Comparison of ENCODE assay signal across 20 cellular contexts in genomic region chr22:35531202-35531601, GRCh38. TPM values are rescaled to one million over a fixed set of nuclear protein-coding genes. Genes with fewer than 3 reads are reported as not detected.
"Had no signal": no experiment of that assay in that cellular context is flagged by ENCODE, and none has a peak within 500 bp of the region (broad histone marks: within the 10 kb centered on the region; RNA-seq: fewer than 3 reads in every experiment).

No MANE protein-coding gene starts in this region.

- H3K27ac ChIP-seq: coronary artery, esophagus muscularis mucosa, foreskin keratinocyte, gastroesophageal sphincter, left lung, lower lobe of right lung had no signal

- DNase-seq: dermis blood vessel endothelial cell; dorsolateral prefrontal cortex; effector CD4-positive, alpha-beta T cell; effector memory CD4-positive, alpha-beta T cell; foreskin keratinocyte; hippocampal formation; left cardiac atrium; left lung; lower lobe of right lung; mesenchymal stem cell; mucosa of descending colon; naive B cell had no signal

- H3K36me3 ChIP-seq: esophagus muscularis mucosa, gastroesophageal sphincter, heart left ventricle, left lung, lower lobe of right lung had no signal

- H3K4me1 ChIP-seq: foreskin keratinocyte had no signal

- H3K27me3 ChIP-seq: dorsolateral prefrontal cortex, esophagus muscularis mucosa, gastroesophageal sphincter, heart left ventricle, left lung had no signal

- H3K9me3 ChIP-seq: mucosa of descending colon had no signal

- ATAC-seq: foreskin keratinocyte, gastroesophageal sphincter, left lung, mucosa of descending colon had no signal

- H3K4me3 ChIP-seq: coronary artery, dorsolateral prefrontal cortex, esophagus muscularis mucosa, gastroesophageal sphincter, heart left ventricle, left lung, lower lobe of right lung, mucosa of descending colon had no signal

RNA-seq across cellular contexts. Expression of gene RASD2, which starts 9.4 kb away (rescaled TPM):
- total RNA-seq: endothelial cell of umbilical vein, fibroblast of villous mesenchyme, lung microvascular endothelial cell, mesothelial cell of epicardium had no signal
- polyA plus RNA-seq: endothelial cell of umbilical vein had no signal
